Comparison of ENCODE assay signal across 8 cellular contexts in the genomic region with DNA sequence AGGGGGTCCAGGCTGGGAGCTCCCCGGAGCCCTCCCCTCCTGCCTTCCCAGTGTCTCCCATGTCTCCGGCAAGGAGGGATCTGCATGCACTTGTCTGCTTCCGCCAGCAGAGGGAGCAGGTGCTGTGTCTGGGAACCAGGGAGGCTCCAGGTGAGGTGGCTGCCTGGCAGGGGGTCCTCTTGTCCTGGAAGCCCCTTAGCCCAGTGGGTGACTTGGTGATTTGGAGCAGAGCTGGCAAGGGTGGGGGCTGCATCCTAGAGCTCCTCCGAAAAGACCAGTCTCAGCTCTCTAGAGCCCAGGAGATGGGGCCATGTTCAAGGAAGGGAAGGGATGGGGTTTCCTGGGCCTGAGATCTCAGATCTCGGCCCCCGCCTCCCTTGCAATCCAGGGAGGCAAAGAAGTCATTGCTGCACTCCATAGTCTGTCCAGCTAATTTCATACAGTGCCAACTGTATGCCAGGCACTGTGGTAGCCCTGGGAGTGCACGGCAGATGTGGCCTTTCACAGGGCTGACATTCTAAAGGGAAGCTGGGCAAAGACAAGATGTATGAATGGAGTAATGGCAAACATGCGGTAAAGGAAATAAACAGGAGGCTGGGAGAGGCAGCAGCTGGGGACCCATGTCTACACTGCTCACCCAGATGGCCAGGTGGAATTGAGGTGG. TPM values are rescaled to one million over a fixed set of nuclear protein-coding genes. Genes with fewer than 3 reads are reported as not detected.
DNase-seq lines count a peak whose midpoint lies in the region; ATAC-seq, FAIRE-seq and TF ChIP-seq lines count a peak whose summit lies in the region.

No MANE protein-coding gene starts in this region.

- H3K36me3 ChIP-seq in A673 (ENCODE audit: insufficient read depth, low read length, poor library complexity, severe bottlenecking) (no peaks in the 10 kb centered on the region), small intestine (ENCODE audit: control insufficient read depth in 2 of 2, insufficient read depth in 2 of 2, low read length in 2 of 2) (no peaks in the 10 kb centered on the region)

- peak; percentile 94 for TF ChIP-seq CTCF in A673 (conservative IDR thresholded peaks at IDR 0.05; ENCODE audit: low read depth, low read length)

- H3K27ac ChIP-seq in A673 (ENCODE audit: low read depth, low read length, poor library complexity, severe bottlenecking) (no peak overlapping the region), small intestine (ENCODE audit: low read depth in 1 of 2, low read length in 1 of 2) (no peak overlapping the region)

- H3K4me3 ChIP-seq in A673 (ENCODE audit: low read depth, low read length, poor library complexity, severe bottlenecking) (no peak overlapping the region), small intestine (ENCODE audit: low read depth in 1 of 2, low read length in 2 of 2) (no peak overlapping the region)

- no TSS peak for BruUV-seq in A673 (replicated peaks; lab: Mats Ljungman, UMichigan)

- H3K27me3 ChIP-seq in A673 (replicated peaks; ENCODE audit: insufficient read depth, low read depth, low read length, poor library complexity), result no peaks in the 10 kb centered on the region
- peaks cover 0 to 2% of the 10 kb centered on the region in 2 donors for H3K27me3 ChIP-seq in small intestine (ENCODE audit: control insufficient read depth in 2 of 2, insufficient read depth in 2 of 2, low read length in 2 of 2)

- POLR2A ChIA-PET in A673 (lab: Charles Lee; ENCODE audit: low non-redundant PET), result no interaction called here

- intact Hi-C loops in A673 (cut with micrococcal nuclease; ENCODE audit: unreplicated experiment), result loop anchor here (1.0 to 10.0 kb wide), 2 partner anchors 77 to 253 kb away; no protein-coding TSS in a partner anchor

- WGBS in small intestine, 3 donors, result 16 to 34% (median 19%) methylated on average over 8 of the region's 8 CpGs

- no peaks in the 10 kb centered on the region for H3K4me1 ChIP-seq in A673 (ENCODE audit: insufficient read depth, low read length, poor library complexity, severe bottlenecking)
- peaks cover 0 to 3% of the 10 kb centered on the region in 2 donors for H3K4me1 ChIP-seq in small intestine (ENCODE audit: control insufficient read depth in 2 of 2, insufficient read depth in 1 of 2, low read depth in 1 of 2, low read length in 1 of 2)

- CTCF ChIA-PET in A673 (lab: Charles Lee), result interaction anchor here (1.0 to 1.5 kb wide), 4 partner anchors 10 to 77 kb away, joined by 3 to 11 read pairs (median 4); no protein-coding TSS in a partner anchor

- ATAC-seq in GM18909 (IDR thresholded peaks at IDR 0.05; ENCODE audit: poor library complexity, unreplicated experiment), result peak; percentile 63

- H3K9me3 ChIP-seq in A673 (ENCODE audit: low read depth, low read length, poor library complexity, severe bottlenecking) (no peaks in the 10 kb centered on the region), small intestine (ENCODE audit: control insufficient read depth, low read depth) (no peaks in the 10 kb centered on the region)

- DNase-seq in A673 (ENCODE audit: low spot score) (peak; percentile 63), NCI-H1092 (lab: John Stamatoyannopoulos, UW) (peak; percentile 31), T-helper 9 cell (peak; percentile 70), amygdala (lab: John Stamatoyannopoulos, UW) (peak in 45 of 56 donors; percentile 3 to 73 (median 36)), hepatic stellate cell (ENCODE audit: low spot score) (peak; percentile 80), small intestine (peak; percentile 76), GDM1 (lab: John Stamatoyannopoulos, UW) (no peak)

- FAIRE-seq in small intestine (lab: Jason Lieb, UNC), result no peak

RNA-seq across cellular contexts. Expression of a gene that starts 20.4 kb away (rescaled TPM):
- total RNA-seq in A673 (2021), result not detected in 2 replicates
- 100 to 1,000 TPM in 1 of 3 donors, 10 to 100 TPM in 2; 41.7 to 110 (median 65.9) TPM for polyA plus RNA-seq in small intestine

RNA-seq across cellular contexts. Expression of a gene that starts 55.3 kb away (rescaled TPM):
- 26.8 and 31.7 TPM in 2 replicates for total RNA-seq in A673 (2021)
- polyA plus RNA-seq in small intestine, result 10 to 100 TPM; 21.6 to 30.7 (median 28.6) TPM

RNA-seq across cellular contexts. Expression of a gene that starts 57.5 kb away (rescaled TPM):
- 0.63 and 0.64 TPM in 2 replicates for total RNA-seq in A673 (2021)
- polyA plus RNA-seq in small intestine, result 1 to 10 TPM; 3.6 to 5.3 (median 4.3) TPM
